ENCODE assay signal across 25 cellular contexts in the genomic region with DNA sequence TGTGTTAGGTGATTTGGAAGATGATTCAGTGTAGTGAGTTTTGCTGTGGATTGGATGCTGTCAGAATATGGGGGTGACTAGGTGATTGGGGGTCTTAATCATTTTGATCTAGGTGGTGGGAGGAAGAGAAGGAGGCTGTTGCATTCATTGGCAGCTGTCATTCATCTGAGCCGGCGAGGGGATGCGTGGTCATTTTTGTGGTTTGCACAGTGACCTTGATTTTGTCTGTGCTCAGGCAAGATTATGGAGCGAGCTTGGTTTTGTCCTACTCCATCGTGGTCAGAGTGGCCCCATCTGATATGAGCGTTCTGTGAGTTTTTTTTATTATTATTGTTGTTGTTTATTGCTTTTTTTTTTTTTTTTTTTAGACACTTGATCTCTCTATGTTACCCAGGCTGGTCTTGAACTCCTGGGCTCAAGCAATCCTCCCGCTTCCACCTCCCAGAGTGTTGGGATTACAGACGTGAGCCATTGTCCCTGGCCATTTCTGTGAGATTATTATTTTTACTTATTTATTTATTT. TPM values are rescaled to one million over a fixed set of nuclear protein-coding genes. Genes with fewer than 3 reads are reported as not detected.
"Had no signal": no experiment of that assay in that cellular context is flagged by ENCODE, and none has a peak within 500 bp of the region (broad histone marks: within the 10 kb centered on the region; RNA-seq: fewer than 3 reads in every experiment).

No MANE protein-coding gene starts in this region.

- H3K27ac ChIP-seq: ovary, parathyroid adenoma, psoas muscle, right lobe of liver, sigmoid colon, stomach, thoracic aorta, thyroid gland, tibial nerve, upper lobe of left lung, vagina had no signal

- ATAC-seq: natural killer cell treated with Interleukin-12 subunit alpha and Interleukin-12 subunit beta and Interleukin-15 and Interleukin-18, amount 100 ng/mL, for 72 hours; psoas muscle; right cardiac atrium; right lobe of liver; stimulated activated effector memory CD8-positive, alpha-beta T cell treated with anti-CD3 and anti-CD28 coated beads, Interleukin-12 subunit alpha, Interleukin-12 subunit beta, amount 100 ng/mL, for 72 hours; stimulated activated naive B cell treated with anti-CD40 and anti-IgM and Interleukin-4, amounts not matched to agents 10 μg/mL and 1 μg/mL and 100 μg/mL, for 72 hours had no signal

- H3K9me3 ChIP-seq: ovary, psoas muscle, right lobe of liver, sigmoid colon, stomach, thoracic aorta, thyroid gland, tibial nerve, upper lobe of left lung, vagina had no signal

- H3K4me3 ChIP-seq: ovary, psoas muscle, right lobe of liver, sigmoid colon, stomach, thoracic aorta, thyroid gland, tibial nerve, upper lobe of left lung, vagina had no signal

- H2AFZ ChIP-seq: parathyroid adenoma had no signal

- H3K36me3 ChIP-seq: ovary, right lobe of liver, sigmoid colon, stomach, thoracic aorta, thyroid gland, upper lobe of left lung, vagina had no signal

- H3K9ac ChIP-seq: parathyroid adenoma had no signal

- FAIRE-seq: small intestine, urothelium cell line had no signal

- H3K4me1 ChIP-seq: parathyroid adenoma, psoas muscle, vagina had no signal

- H3K27me3 ChIP-seq: ovary, thyroid gland had no signal

- H3K79me2 ChIP-seq: parathyroid adenoma had no signal

- DNase-seq: nephron progenitor cell; occipital lobe; ovary; psoas muscle; right cardiac atrium; right lobe of liver; sigmoid colon; small intestine; stimulated activated CD4-positive, alpha-beta T cell treated with anti-CD3 and anti-CD28 coated beads, Interleukin-15, amount 100 ng/mL, for 24 hours; stimulated activated CD4-positive, alpha-beta T cell treated with anti-CD3 and anti-CD28 coated beads, Interleukin-2, amount 100 ng/mL, for 24 hours; stimulated activated CD4-positive, alpha-beta T cell treated with anti-CD3 and anti-CD28 coated beads, Interleukin-2, amount 100 ng/mL, for 48 hours; stimulated activated CD4-positive, alpha-beta T cell treated with anti-CD3 and anti-CD28 coated beads, Interleukin-4, amount 100 ng/mL, for 24 hours; stimulated activated naive B cell treated with anti-CD40 and anti-IgM and Interleukin-4, amounts not matched to agents 10 μg/mL and 1 μg/mL and 100 μg/mL, for 72 hours; stimulated activated naive CD4-positive, alpha-beta T cell treated with Interleukin-2 at 50 U/mL for 16 hours; stomach; thyroid gland; trophoblast cell; upper lobe of left lung had no signal

RNA-seq across cellular contexts. Expression of a gene that starts 42.0 kb away (rescaled TPM):
- total RNA-seq: natural killer cell treated with Interleukin-12 subunit alpha and Interleukin-12 subunit beta and Interleukin-15 and Interleukin-18, amount 100 ng/mL, for 72 hours had no signal
